Comparison of ENCODE assay signal across 30 cellular contexts in the genomic region with DNA sequence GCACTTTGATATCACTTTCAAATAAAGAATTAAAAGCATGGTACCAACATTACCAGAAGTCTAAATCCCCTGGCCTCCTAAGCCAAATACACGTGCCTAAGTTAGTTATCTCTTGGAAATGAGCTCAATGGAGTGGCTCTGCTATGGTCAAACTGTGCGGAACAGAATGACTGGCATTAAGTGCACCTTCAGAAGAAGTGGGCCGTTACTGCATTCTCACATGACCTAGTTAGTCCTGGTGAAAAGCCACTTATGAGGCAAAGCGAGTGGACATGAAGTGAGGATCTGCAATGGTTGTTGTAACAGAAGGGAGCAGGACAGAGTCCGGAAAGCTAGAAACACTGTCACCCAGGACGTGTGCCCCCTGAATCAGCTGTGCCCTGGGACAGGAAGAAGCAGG.
"Had no signal": no experiment of that assay in that cellular context is flagged by ENCODE, and none has a peak within 500 bp of the region (broad histone marks: within the 10 kb centered on the region; RNA-seq: fewer than 3 reads in every experiment).

No MANE protein-coding gene starts in this region.

- H3K4me3 Mint-ChIP-seq: mesothelial cell of epicardium; naive B cell; natural killer cell; nephron progenitor cell; stimulated activated naive B cell treated with anti-CD40 and anti-IgM and Interleukin-4, amounts not matched to agents 10 μg/mL and 1 μg/mL and 100 μg/mL, for 72 hours; type B pancreatic cell had no signal

- H3K4me2 ChIP-seq: hepatocyte had no signal

- H3K4me1 Mint-ChIP-seq: naive B cell; stimulated activated naive B cell treated with anti-CD40 and anti-IgM and Interleukin-4, amounts not matched to agents 10 μg/mL and 1 μg/mL and 100 μg/mL, for 72 hours had no signal

- H2AFZ ChIP-seq: hepatocyte had no signal

- DNase-seq: heart right ventricle; kidney glomerular epithelial cell; left cardiac atrium; mesendoderm; naive B cell; natural killer cell; nephron progenitor cell; nucleus accumbens; pancreas; posterior cingulate gyrus; retina; right cardiac atrium; stimulated activated CD4-positive, alpha-beta T cell treated with anti-CD3 and anti-CD28 coated beads, Interleukin-12 subunit alpha, Interleukin-12 subunit beta, amount 100 ng/mL, for 4 hours; stimulated activated CD4-positive, alpha-beta T cell treated with anti-CD3 and anti-CD28 coated beads, Interleukin-15, amount 100 ng/mL, for 24 hours; stimulated activated CD4-positive, alpha-beta T cell treated with anti-CD3 and anti-CD28 coated beads, Interleukin-2, amount 100 ng/mL, for 24 hours; stimulated activated CD4-positive, alpha-beta T cell treated with anti-CD3 and anti-CD28 coated beads, Interleukin-4, amount 100 ng/mL, for 1 hour; stimulated activated naive B cell treated with anti-CD40 and anti-IgM and Interleukin-4, amounts not matched to agents 10 μg/mL and 1 μg/mL and 100 μg/mL, for 72 hours; stimulated activated naive CD8-positive, alpha-beta T cell treated with anti-CD3 and anti-CD28 coated beads, Interleukin-15, Interleukin-2, amounts not matched to agents 100 U/mL and 50 U/mL, for 24 hours; stomach; testis; tibial artery had no signal

- ATAC-seq: heart right ventricle; left cardiac atrium; left lobe of liver; natural killer cell; pancreas; right cardiac atrium; sciatic nerve; stimulated activated naive B cell treated with anti-CD40 and anti-IgM and Interleukin-4, amounts not matched to agents 10 μg/mL and 1 μg/mL and 100 μg/mL, for 72 hours; stimulated activated naive CD8-positive, alpha-beta T cell treated with anti-CD3 and anti-CD28 coated beads, Interleukin-15, Interleukin-2, amounts not matched to agents 100 U/mL and 50 U/mL, for 24 hours had no signal

- H3K36me3 Mint-ChIP-seq: mesothelial cell of epicardium; naive B cell; natural killer cell; stimulated activated naive B cell treated with anti-CD40 and anti-IgM and Interleukin-4, amounts not matched to agents 10 μg/mL and 1 μg/mL and 100 μg/mL, for 72 hours; type B pancreatic cell had no signal

- H3K27me3 Mint-ChIP-seq: naive B cell; stimulated activated naive B cell treated with anti-CD40 and anti-IgM and Interleukin-4, amounts not matched to agents 10 μg/mL and 1 μg/mL and 100 μg/mL, for 72 hours had no signal

- H3K4me1 ChIP-seq: heart right ventricle, pancreas, prostate gland, stomach, testis, tibial artery, vagina had no signal

- H3K9me3 ChIP-seq: pancreas, prostate gland, testis, vagina had no signal

- H3K4me3 ChIP-seq: heart right ventricle, hepatocyte, lung, pancreas, prostate gland, skin epidermis, stomach, testis, tibial artery, vagina had no signal

- H3K27me3 ChIP-seq: hepatocyte, testis, tibial artery, vagina had no signal

- H3K27ac Mint-ChIP-seq: mesothelial cell of epicardium; naive B cell; natural killer cell; nephron progenitor cell; stimulated activated naive B cell treated with anti-CD40 and anti-IgM and Interleukin-4, amounts not matched to agents 10 μg/mL and 1 μg/mL and 100 μg/mL, for 72 hours; type B pancreatic cell had no signal

- H3K79me2 ChIP-seq: hepatocyte had no signal

- H3K36me3 ChIP-seq: heart right ventricle, pancreas, prostate gland, stomach, tibial artery, vagina had no signal

- H3K27ac ChIP-seq: heart right ventricle, hepatocyte, pancreas, prostate gland, skin epidermis, stomach, testis, tibial artery, vagina had no signal
